ENCODE assay signal across 8 cellular contexts in genomic region chr1:25797939-25798338, GRCh38. TPM values are rescaled to one million over a fixed set of nuclear protein-coding genes. Genes with fewer than 3 reads are reported as not detected.
DNase-seq lines count a peak whose midpoint lies in the region; FAIRE-seq and TF ChIP-seq lines count a peak whose summit lies in the region.

No MANE protein-coding gene starts in this region.

- peaks cover 13% of the 10 kb centered on the region for H3K27me3 Mint-ChIP-seq in activated CD4-positive, alpha-beta memory T cell treated with anti-CD3 and anti-CD28 coated beads, Interleukin-2, amount 10 ng/mL, durations not matched to agents 7 days and 5 days

- no peaks in the 10 kb centered on the region for H4K20me1 ChIP-seq in keratinocyte (ENCODE audit: control insufficient read depth, extremely low read depth, insufficient read depth, low read length)

- H3K9me1 ChIP-seq in keratinocyte (ENCODE audit: control insufficient read depth, extremely low read depth, insufficient read depth, low read length), result no peaks in the 10 kb centered on the region

- H2AFZ ChIP-seq in keratinocyte (ENCODE audit: control insufficient read depth, low read length), result no peak overlapping the region

- H3K36me3 Mint-ChIP-seq in activated CD4-positive, alpha-beta memory T cell treated with anti-CD3 and anti-CD28 coated beads, Interleukin-2, amount 10 ng/mL, durations not matched to agents 7 days and 5 days (ENCODE audit: low read depth), result peaks cover 2% of the 10 kb centered on the region

- H3K27me3 ChIP-seq in keratinocyte (ENCODE audit: control insufficient read depth, extremely low read depth, insufficient read depth, low read length) (no peaks in the 10 kb centered on the region), suprapubic skin (no peaks in the 10 kb centered on the region)

- DNase-seq in AG09319 (ENCODE audit: extremely low read depth, low read depth) (no peak), HEK293T (ENCODE audit: extremely low spot score) (peak; percentile 80), keratinocyte (ENCODE audit: low read depth, low spot score) (no peak), suprapubic skin (ENCODE audit: low spot score in 2 of 2) (no peak), NOMO-1 treated with dmso at 0.1 percent for 144 hours (lab: John Stamatoyannopoulos, UW; ENCODE audit: unreplicated experiment) (no peak), H4 (ENCODE audit: low spot score) (no peak)
- DNase-seq in activated CD4-positive, alpha-beta memory T cell treated with anti-CD3 and anti-CD28 coated beads, Interleukin-2, amount 10 ng/mL, durations not matched to agents 7 days and 5 days, result peak; percentile 37
- no peak for DNase-seq in activated CD8-positive, alpha-beta memory T cell treated with anti-CD3 and anti-CD28 coated beads, Interleukin-2, amount 50 U/mL, for 48 hours

- dilution Hi-C loops in keratinocyte (cut with MboI; ENCODE audit: extremely low pct_ligation_motif_present, low sequenced_read_pairs), result no loop called here

- no peak for TF ChIP-seq EP300 in suprapubic skin (IDR thresholded peaks at IDR 0.05)

- CTCF ChIA-PET in HEK293T (lab: Yijun Ruan, JAX), result interaction anchor here (0.6 to 1.8 kb wide), 11 partner anchors 8 to 974 kb away, joined by 3 to 13 read pairs (median 4); no protein-coding TSS in a partner anchor
- CTCF ChIA-PET in activated CD4-positive, alpha-beta memory T cell treated with anti-CD3 and anti-CD28 coated beads, Interleukin-2, amount 10 ng/mL, durations not matched to agents 7 days and 5 days (lab: Charles Lee), result interaction anchor here (0.6 to 5.2 kb wide), 14 partner anchors 10 to 278 kb away, joined by 3 to 52 read pairs (median 4); partner anchors contain the start of genes LDLRAP1 and MTFR1L

- no peaks in the 10 kb centered on the region for H3K36me3 ChIP-seq in keratinocyte (ENCODE audit: control insufficient read depth in 2 of 2, extremely low read depth in 1 of 2, insufficient read depth in 2 of 2, low read length in 2 of 2)
- peaks cover 3% of the 10 kb centered on the region for H3K36me3 ChIP-seq in suprapubic skin

- no peak for TF ChIP-seq POLR2A in suprapubic skin (IDR thresholded peaks at IDR 0.05)

- H3K4me3 Mint-ChIP-seq in activated CD4-positive, alpha-beta memory T cell treated with anti-CD3 and anti-CD28 coated beads, Interleukin-2, amount 10 ng/mL, durations not matched to agents 7 days and 5 days, result no peak overlapping the region

- H3K27ac Mint-ChIP-seq in activated CD4-positive, alpha-beta memory T cell treated with anti-CD3 and anti-CD28 coated beads, Interleukin-2, amount 10 ng/mL, durations not matched to agents 7 days and 5 days, result no peak overlapping the region

- H3K9ac ChIP-seq in keratinocyte (ENCODE audit: control insufficient read depth, extremely low read depth, insufficient read depth, low read length), result no peak overlapping the region

- WGBS in suprapubic skin, result 87% methylated on average over 6 of the region's 8 CpGs

- H3K79me2 ChIP-seq in keratinocyte (ENCODE audit: control insufficient read depth, insufficient read depth, low read length), result peaks cover 3% of the 10 kb centered on the region

- FAIRE-seq in keratinocyte (lab: Jason Lieb, UNC), result no peak

- no peak overlapping the region for H3K27ac ChIP-seq in keratinocyte (ENCODE audit: control insufficient read depth, insufficient read depth, low read length)
- no peak overlapping the region for H3K27ac ChIP-seq in suprapubic skin

- no peak overlapping the region for H3K4me2 ChIP-seq in keratinocyte (ENCODE audit: control insufficient read depth, extremely low read depth, insufficient read depth, low read depth, low read length)

- POLR2A ChIA-PET in HEK293T (lab: Yijun Ruan, JAX), result interaction anchor here (1.0 kb wide), 2 partner anchors 40 to 189 kb away, joined by 3 read pairs; no protein-coding TSS in a partner anchor
- POLR2A ChIA-PET in activated CD4-positive, alpha-beta memory T cell treated with anti-CD3 and anti-CD28 coated beads, Interleukin-2, amount 10 ng/mL, durations not matched to agents 7 days and 5 days (lab: Charles Lee), result interaction anchor here (0.6 kb wide), 1 partner anchor 9 kb away, joined by 3 read pairs; no protein-coding TSS in a partner anchor

- no peaks in the 10 kb centered on the region for H3K9me3 Mint-ChIP-seq in activated CD4-positive, alpha-beta memory T cell treated with anti-CD3 and anti-CD28 coated beads, Interleukin-2, amount 10 ng/mL, durations not matched to agents 7 days and 5 days

- peaks cover 44% of the 10 kb centered on the region for H3K4me1 Mint-ChIP-seq in activated CD4-positive, alpha-beta memory T cell treated with anti-CD3 and anti-CD28 coated beads, Interleukin-2, amount 10 ng/mL, durations not matched to agents 7 days and 5 days

- H3K4me3 ChIP-seq in keratinocyte (ENCODE audit: control insufficient read depth in 2 of 3, extremely low read depth in 1 of 3, insufficient read depth in 2 of 3, low read depth in 1 of 3, low read length in 3 of 3) (no peak overlapping the region), suprapubic skin (no peak overlapping the region)

- TF ChIP-seq CTCF in AG09319 (IDR thresholded peaks at IDR 0.05; ENCODE audit: low read depth, low read length) (peak; percentile 52), keratinocyte (optimal IDR thresholded peaks at IDR 0.05 in 1 of 3, IDR thresholded peaks at IDR 0.05 in 1 of 3, conservative IDR thresholded peaks at IDR 0.05 in 1 of 3; ENCODE audit: extremely low read depth in 1 of 3, insufficient read depth in 2 of 3, low read length in 3 of 3) (peak; percentile 57 to 86 (median 70)), suprapubic skin (IDR thresholded peaks at IDR 0.05) (peak in 1 of 2 donors; percentile 55)

- H3K9me3 ChIP-seq in keratinocyte (ENCODE audit: control insufficient read depth, low read depth, low read length) (no peaks in the 10 kb centered on the region), suprapubic skin (no peaks in the 10 kb centered on the region)

- H3K4me1 ChIP-seq in keratinocyte (ENCODE audit: control insufficient read depth, extremely low read depth, insufficient read depth, low read length) (peaks cover 14% of the 10 kb centered on the region), suprapubic skin (peaks cover 43% of the 10 kb centered on the region)

TF ChIP-seq in HEK293T, 16 proteins besides CTCF, POLR2A, EP300 and RAD21:
- TF ChIP-seq LEF1 (IDR thresholded peaks at IDR 0.05; ENCODE audit: borderline replicate concordance) (no peak), SUZ12 (IDR thresholded peaks at IDR 0.05) (no peak)
- TF ChIP-seq, protein P1, sequence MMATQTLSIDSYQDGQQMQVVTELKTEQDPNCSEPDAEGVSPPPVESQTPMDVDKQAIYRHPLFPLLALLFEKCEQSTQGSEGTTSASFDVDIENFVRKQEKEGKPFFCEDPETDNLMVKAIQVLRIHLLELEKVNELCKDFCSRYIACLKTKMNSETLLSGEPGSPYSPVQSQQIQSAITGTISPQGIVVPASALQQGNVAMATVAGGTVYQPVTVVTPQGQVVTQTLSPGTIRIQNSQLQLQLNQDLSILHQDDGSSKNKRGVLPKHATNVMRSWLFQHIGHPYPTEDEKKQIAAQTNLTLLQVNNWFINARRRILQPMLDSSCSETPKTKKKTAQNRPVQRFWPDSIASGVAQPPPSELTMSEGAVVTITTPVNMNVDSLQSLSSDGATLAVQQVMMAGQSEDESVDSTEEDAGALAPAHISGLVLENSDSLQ (IDR thresholded peaks at IDR 0.05), result peak; percentile 40; the same call in 1 of the 2 replicates

RNA-seq across cellular contexts. Expression of gene SELENON, which starts 2.1 kb away (rescaled TPM):
- total RNA-seq in activated CD4-positive, alpha-beta memory T cell treated with anti-CD3 and anti-CD28 coated beads, Interleukin-2, amount 10 ng/mL, durations not matched to agents 7 days and 5 days, result 1 to 10 TPM; 5.9 to 6.0 TPM
- 13.4 to 56.3 TPM (median 15.4 TPM) in 3 replicates for polyA plus RNA-seq in keratinocyte
- 1.7 TPM for polyA plus RNA-seq in keratinocyte (2011; ENCODE audit: low read depth)
- polyA plus RNA-seq in keratinocyte (2011; cell fraction: cytosol; rRNA removed), result 33.8 and 43.7 TPM in 2 replicates
- polyA plus RNA-seq in keratinocyte (2011; cell fraction: nucleus; rRNA removed), result 53.2 and 65.0 TPM in 2 replicates
- polyA plus RNA-seq in keratinocyte (2012; ENCODE audit: low replicate concordance), result 16.7 and 65.0 TPM in 2 replicates
- 22.0 to 167 TPM (median 24.1 TPM) in 3 replicates for polyA minus RNA-seq in keratinocyte
- polyA minus RNA-seq in keratinocyte (2011; cell fraction: cytosol; rRNA and poly(A)+ RNA removed), result 43.0 TPM
- polyA minus RNA-seq in keratinocyte (2011; cell fraction: nucleus; rRNA and poly(A)+ RNA removed), result 30.9 and 42.4 TPM in 2 replicates
- total RNA-seq in suprapubic skin, result 10 to 100 TPM; 21.9 to 39.3 (median 26.9) TPM
- 27.7 and 32.1 TPM in 2 replicates for total RNA-seq in H4 (2014; rRNA removed; shearing (Covaris generic))

RNA-seq across cellular contexts. Expression of gene MTFR1L, which starts 21.8 kb away (rescaled TPM):
- total RNA-seq in activated CD4-positive, alpha-beta memory T cell treated with anti-CD3 and anti-CD28 coated beads, Interleukin-2, amount 10 ng/mL, durations not matched to agents 7 days and 5 days, result 10 to 100 TPM; 36.6 to 37.7 TPM
- 31.6 to 37.3 TPM (median 32.6 TPM) in 3 replicates for polyA plus RNA-seq in keratinocyte
- polyA plus RNA-seq in keratinocyte (2011; ENCODE audit: low read depth), result 7.1 TPM
- polyA plus RNA-seq in keratinocyte (2011; cell fraction: cytosol; rRNA removed), result 30.3 and 30.6 TPM in 2 replicates
- polyA plus RNA-seq in keratinocyte (2011; cell fraction: nucleus; rRNA removed), result 78.6 and 91.6 TPM in 2 replicates
- polyA plus RNA-seq in keratinocyte (2012; ENCODE audit: low replicate concordance), result 26.6 TPM in 2 replicates
- 24.3 to 38.7 TPM (median 25.7 TPM) in 3 replicates for polyA minus RNA-seq in keratinocyte
- 22.8 TPM for polyA minus RNA-seq in keratinocyte (2011; cell fraction: cytosol; rRNA and poly(A)+ RNA removed)
- 13.7 and 13.9 TPM in 2 replicates for polyA minus RNA-seq in keratinocyte (2011; cell fraction: nucleus; rRNA and poly(A)+ RNA removed)
- 10 to 100 TPM; 35.2 to 79.3 (median 48.1) TPM for total RNA-seq in suprapubic skin
- 24.4 and 31.7 TPM in 2 replicates for total RNA-seq in H4 (2014; rRNA removed; shearing (Covaris generic))

Comparison
In these comparisons a context has a peak if more than half of its experiments do, and no peak if none do; other contexts are left out.
1. DNase-seq: peak in HEK293T (single experiment) and activated CD4-positive, alpha-beta memory T cell treated with anti-CD3 and anti-CD28 coated beads, Interleukin-2, amount 10 ng/mL, durations not matched to agents 7 days and 5 days (single experiment); none in AG09319 (single experiment), keratinocyte (single experiment), suprapubic skin (0 of 2), NOMO-1 treated with dmso at 0.1 percent for 144 hours (single experiment), H4 (single experiment) and activated CD8-positive, alpha-beta memory T cell treated with anti-CD3 and anti-CD28 coated beads, Interleukin-2, amount 50 U/mL, for 48 hours (single experiment).